ENCODE assay signal across 10 cellular contexts in the genomic region with DNA sequence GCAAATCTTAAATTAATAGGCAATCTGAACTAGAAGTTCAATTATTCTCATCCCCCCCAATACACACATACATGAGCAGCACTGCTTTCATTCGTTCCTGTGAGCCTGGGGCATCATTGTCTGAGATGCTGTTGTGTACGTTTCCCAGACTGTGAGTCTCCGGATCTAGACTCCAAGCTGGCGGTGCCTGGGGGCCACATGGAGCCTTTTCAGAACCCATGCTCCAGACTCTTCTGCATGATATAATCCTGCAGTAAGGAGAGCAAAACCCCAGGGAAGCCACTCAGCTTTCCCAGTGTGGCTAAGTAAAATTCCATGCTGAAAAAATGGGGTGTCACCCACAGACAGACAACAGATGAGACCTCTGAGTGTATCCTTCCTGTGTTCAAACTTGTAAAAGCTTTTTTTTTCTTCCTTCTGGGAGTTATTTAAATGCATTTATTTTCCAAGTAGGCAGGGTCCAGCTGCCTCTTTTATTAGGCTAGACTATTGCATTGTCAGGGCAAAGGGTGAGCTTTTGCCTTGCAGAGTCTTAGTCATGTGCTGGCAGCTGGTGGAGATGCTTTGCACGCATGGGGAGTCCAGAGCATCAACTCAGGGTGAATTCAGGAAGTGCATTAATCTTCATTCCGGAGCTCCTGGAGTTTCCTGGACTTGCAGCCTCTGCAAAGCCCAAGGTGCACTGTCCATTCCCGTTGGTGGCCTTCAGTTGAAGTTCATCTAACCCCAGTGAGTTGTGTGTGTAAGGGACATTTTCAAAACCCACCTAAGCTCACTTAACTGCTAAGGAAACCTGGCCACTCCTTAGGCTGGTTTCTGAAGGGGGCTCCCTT.
DNase-seq lines count a peak whose midpoint lies in the region; ATAC-seq, FAIRE-seq and TF ChIP-seq lines count a peak whose summit lies in the region.
"Had no signal": no experiment of that assay in that cellular context is flagged by ENCODE, and none has a peak within 500 bp of the region (broad histone marks: within the 10 kb centered on the region; RNA-seq: fewer than 3 reads in every experiment).

No MANE protein-coding gene starts in this region.

- peak; percentile 78 for DNase-seq in GM04503 (ENCODE audit: low read depth)
- peak; percentile 23 for DNase-seq in H54 (ENCODE audit: insufficient read length, low spot score)
- no peak for DNase-seq in RWPE2 (ENCODE audit: low spot score)
- DNase-seq in lower lobe of right lung, result peak; percentile 70
- no peak for DNase-seq in NCI-H510A (lab: John Stamatoyannopoulos, UW)
- no peak for DNase-seq in type B pancreatic cell (ENCODE audit: extremely low spot score, unreplicated experiment)
- no peak for DNase-seq in GM19238 (ENCODE audit: insufficient read length, low spot score)
- DNase-seq in activated T-cell treated with anti-CD3 and anti-CD28 coated beads, Interleukin-2, amount 50 U/mL, for 72 hours, result no peak
- DNase-seq: activated T-cell treated with anti-CD3 and anti-CD28 coated beads, Interleukin-2, amount 50 U/mL, for 1 hour; NCI-H2227 treated with DMSO at 0.1 percent for 48 hours had no signal

- no peaks in the 10 kb centered on the region for H3K36me3 Mint-ChIP-seq in type B pancreatic cell
- H3K36me3 Mint-ChIP-seq in activated T-cell treated with anti-CD3 and anti-CD28 coated beads, Interleukin-2, amount 50 U/mL, for 72 hours (ENCODE audit: insufficient read depth in 2 of 2), result no peaks in the 10 kb centered on the region

- no peak for TF ChIP-seq POLR2A in H54 (IDR thresholded peaks at IDR 0.05; ENCODE audit: low read depth, low read length)

- no peaks in the 10 kb centered on the region for H3K9me3 Mint-ChIP-seq in type B pancreatic cell
- H3K9me3 Mint-ChIP-seq in activated T-cell treated with anti-CD3 and anti-CD28 coated beads, Interleukin-2, amount 50 U/mL, for 72 hours, result no peaks in the 10 kb centered on the region

- peaks cover 4% of the 10 kb centered on the region for H3K4me1 Mint-ChIP-seq in type B pancreatic cell (ENCODE audit: unreplicated experiment)
- peaks cover 41% of the 10 kb centered on the region for H3K4me1 Mint-ChIP-seq in activated T-cell treated with anti-CD3 and anti-CD28 coated beads, Interleukin-2, amount 50 U/mL, for 72 hours (ENCODE audit: low read depth)

- FAIRE-seq in H54 (lab: Jason Lieb, UNC), result no peak

- intact Hi-C loops in lower lobe of right lung (cut with DNase I), result no loop called here

- peaks cover 16% of the 10 kb centered on the region for H3K27me3 Mint-ChIP-seq in type B pancreatic cell
- peaks cover 13% of the 10 kb centered on the region for H3K27me3 Mint-ChIP-seq in activated T-cell treated with anti-CD3 and anti-CD28 coated beads, Interleukin-2, amount 50 U/mL, for 72 hours (ENCODE audit: low read depth)

- no peak overlapping the region for H3K4me3 ChIP-seq in RWPE2 (ENCODE audit: severe bottlenecking)
- no peak overlapping the region for H3K4me3 ChIP-seq in lower lobe of right lung

- ATAC-seq in RWPE2 (ENCODE audit: low read depth) (0 out of 3 replicates have a peak, but pooled peaks have one; percentile 19), lower lobe of right lung (peak; percentile 65 to 71)
- no peak for ATAC-seq in activated T-cell treated with anti-CD3 and anti-CD28 coated beads, Interleukin-2, amount 50 U/mL, for 72 hours (replicated peaks in 1 of 2)

- peaks cover 3% of the 10 kb centered on the region for H3K4me1 ChIP-seq in RWPE2 (ENCODE audit: insufficient read depth, poor library complexity, severe bottlenecking)
- H3K4me1 ChIP-seq in lower lobe of right lung, result peaks cover 29% of the 10 kb centered on the region

- no peak overlapping the region for H3K4me3 Mint-ChIP-seq in type B pancreatic cell
- H3K4me3 Mint-ChIP-seq in activated T-cell treated with anti-CD3 and anti-CD28 coated beads, Interleukin-2, amount 50 U/mL, for 72 hours, result no peak overlapping the region

- H3K27me3 ChIP-seq in RWPE2 (ENCODE audit: insufficient read depth, poor library complexity, severe bottlenecking) (no peaks in the 10 kb centered on the region), lower lobe of right lung (ENCODE audit: low read depth) (no peaks in the 10 kb centered on the region)

- H3K36me3 ChIP-seq in RWPE2 (ENCODE audit: low read depth), result no peaks in the 10 kb centered on the region
- no peaks in the 10 kb centered on the region for H3K36me3 ChIP-seq in lower lobe of right lung

- H3K9me3 ChIP-seq in RWPE2 (ENCODE audit: severe bottlenecking) (no peaks in the 10 kb centered on the region), lower lobe of right lung (no peaks in the 10 kb centered on the region)

- H3K27ac Mint-ChIP-seq in type B pancreatic cell, result no peak overlapping the region
- H3K27ac Mint-ChIP-seq in activated T-cell treated with anti-CD3 and anti-CD28 coated beads, Interleukin-2, amount 50 U/mL, for 72 hours, result no peak overlapping the region

- no peak for TF ChIP-seq CTCF in RWPE2 (IDR thresholded peaks at IDR 0.05; ENCODE audit: poor library complexity, severe bottlenecking)
- no peak for TF ChIP-seq CTCF in lower lobe of right lung (IDR thresholded peaks at IDR 0.05)
- no peak for TF ChIP-seq CTCF in type B pancreatic cell (conservative IDR thresholded peaks at IDR 0.05)

- H3K27ac ChIP-seq in RWPE2 (ENCODE audit: poor library complexity, severe bottlenecking) (no peak overlapping the region), lower lobe of right lung (peak overlapping the region; percentile 56)

Comparison
In these comparisons a context has a peak if more than half of its experiments do, and no peak if none do; other contexts are left out.
1. DNase-seq: peak in GM04503 (single experiment), H54 (single experiment) and lower lobe of right lung (single experiment); none in RWPE2 (single experiment), NCI-H510A (single experiment), type B pancreatic cell (single experiment), GM19238 (single experiment) and activated T-cell treated with anti-CD3 and anti-CD28 coated beads, Interleukin-2, amount 50 U/mL, for 72 hours (0 of 2).
2. ATAC-seq: peak in RWPE2 (single experiment) and lower lobe of right lung (2 of 2); none in activated T-cell treated with anti-CD3 and anti-CD28 coated beads, Interleukin-2, amount 50 U/mL, for 72 hours (0 of 2).